ENCODE assay signal across 14 cellular contexts in the genomic region with DNA sequence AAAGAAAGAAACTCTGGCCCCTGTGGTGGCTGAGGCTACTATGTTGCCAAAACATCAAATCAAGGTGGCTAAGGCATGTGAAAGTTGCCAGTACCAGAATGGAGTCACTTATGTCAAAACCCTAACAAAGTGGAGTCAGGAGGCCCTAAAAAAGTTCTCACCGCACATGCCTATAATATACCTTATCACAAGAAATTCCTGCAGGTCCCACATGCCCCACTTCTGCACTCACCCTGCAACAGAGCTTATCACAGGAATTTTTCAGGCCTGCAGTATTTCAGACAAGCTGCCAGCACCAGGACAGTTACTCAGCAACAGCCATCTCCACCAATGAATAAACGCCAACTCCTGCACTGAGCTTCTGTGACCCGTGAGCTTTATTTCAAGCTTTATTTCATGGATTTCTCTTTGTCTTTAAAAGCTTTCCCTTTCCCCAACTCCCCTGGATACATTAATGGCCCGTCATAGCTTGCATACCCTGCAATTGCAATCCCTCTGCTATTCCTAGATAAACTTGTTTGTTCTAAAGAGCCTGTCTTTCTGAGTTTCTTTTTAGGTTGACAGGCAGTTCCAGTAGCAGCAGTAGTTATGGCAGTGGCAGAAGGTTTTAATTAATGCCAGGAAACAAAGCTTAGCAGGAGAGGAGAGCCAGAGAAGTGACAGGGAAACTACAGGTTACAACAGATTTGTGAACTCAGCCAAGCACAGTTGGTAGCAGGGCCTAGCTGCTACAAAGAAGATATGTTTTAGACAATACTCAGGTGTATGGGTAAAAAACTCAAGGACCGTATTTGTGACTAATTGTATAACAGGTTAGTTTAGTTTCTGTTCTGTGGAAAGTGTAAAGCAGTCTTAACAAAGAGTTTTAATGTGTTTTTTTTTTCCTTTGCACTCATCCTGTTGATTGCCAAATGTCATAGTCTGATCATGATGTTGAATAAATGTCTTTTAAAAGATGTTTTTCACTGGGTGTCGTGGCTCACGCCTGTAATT. TPM values are rescaled to one million over a fixed set of nuclear protein-coding genes. Genes with fewer than 3 reads are reported as not detected.
DNase-seq lines count a peak whose midpoint lies in the region; ATAC-seq and TF ChIP-seq lines count a peak whose summit lies in the region.
"Had no signal": no experiment of that assay in that cellular context is flagged by ENCODE, and none has a peak within 500 bp of the region (broad histone marks: within the 10 kb centered on the region; RNA-seq: fewer than 3 reads in every experiment).

No MANE protein-coding gene starts in this region.

- H3K4me1 Mint-ChIP-seq in osteocyte (ENCODE audit: unreplicated experiment): peaks cover 19% of the 10 kb centered on the region

- in situ Hi-C loops in G401 (cut with HindIII; ENCODE audit: low sequenced_read_pairs): no loop called here

- H3K27ac Mint-ChIP-seq in osteocyte (ENCODE audit: unreplicated experiment): peak overlapping the region; percentile 72

- intact Hi-C loops in left cardiac atrium (cut with DNase I): no loop called here

- H3K4me3 Mint-ChIP-seq in osteocyte (ENCODE audit: unreplicated experiment): no peak overlapping the region

- no peaks in the 10 kb centered on the region for H3K9me3 Mint-ChIP-seq in osteocyte (ENCODE audit: unreplicated experiment)

- peak; percentile 98 for ATAC-seq in left cardiac atrium
- ATAC-seq in GM21381 (IDR thresholded peaks at IDR 0.05; ENCODE audit: unreplicated experiment): no peak
- ATAC-seq in GM21447 (IDR thresholded peaks at IDR 0.05; ENCODE audit: unreplicated experiment): no peak

- DNase-seq in G401 (ENCODE audit: low spot score) (peak; percentile 86), cardiac fibroblast (ENCODE audit: low read depth in 2 of 2) (peak; percentile 22 to 95), left cardiac atrium (peak; percentile 40), osteocyte (ENCODE audit: extremely low spot score, unreplicated experiment) (no peak), SHP77 (lab: John Stamatoyannopoulos, UW) (no peak), HT-29 (ENCODE audit: low spot score) (no peak)
- DNase-seq: DND-41; kidney; NCI-H1436; NCI-H82; stimulated activated CD4-positive, alpha-beta T cell treated with anti-CD3 and anti-CD28 coated beads, Interleukin-2, amount 100 ng/mL, for 48 hours; stimulated activated naive CD4-positive, alpha-beta T cell had no signal

- H3K27me3 Mint-ChIP-seq in osteocyte (ENCODE audit: unreplicated experiment): no peaks in the 10 kb centered on the region

- peaks cover 4% of the 10 kb centered on the region for H3K36me3 Mint-ChIP-seq in osteocyte (ENCODE audit: unreplicated experiment)

- TF ChIP-seq CTCF in cardiac fibroblast (IDR thresholded peaks at IDR 0.05; ENCODE audit: low read depth, low read length) (no peak), osteocyte (IDR thresholded peaks at IDR 0.05) (no peak)

- no peak overlapping the region for H3K4me3 ChIP-seq in cardiac fibroblast (replicated peaks in 1 of 2; ENCODE audit: low read depth in 2 of 2, low read length in 2 of 2)

RNA-seq across cellular contexts. Expression of a gene that starts 15.9 kb away (rescaled TPM):
- total RNA-seq in G401 (2014; rRNA removed; shearing (Covaris generic)): 21.3 and 40.7 TPM in 2 replicates
- total RNA-seq in left cardiac atrium (10 to 100 TPM in 1 of 2 donors, 1 to 10 TPM in 1; 7.4 to 10.4 TPM), osteocyte (18.9 and 19.4 TPM in 2 replicates)
- 8.8 and 9.3 TPM in 2 replicates for total RNA-seq in HT-29 (2014; rRNA removed; shearing (Covaris generic))

RNA-seq across cellular contexts. Expression of a gene that starts 28.6 kb away (rescaled TPM):
- total RNA-seq in G401 (2014; rRNA removed; shearing (Covaris generic)): not detected in 2 replicates
- not detected for total RNA-seq in left cardiac atrium
- 0.26 TPM in 1 of 2 replicates, not detected in the other for total RNA-seq in osteocyte
- total RNA-seq in HT-29 (2014; rRNA removed; shearing (Covaris generic)): not detected in 2 replicates
- total RNA-seq: kidney had no signal

Comparison
In these comparisons a context has a peak if more than half of its experiments do, and no peak if none do; other contexts are left out.
1. DNase-seq: peak in G401 (single experiment), cardiac fibroblast (2 of 2) and left cardiac atrium (single experiment); none in osteocyte (single experiment), SHP77 (0 of 2) and HT-29 (single experiment).
2. ATAC-seq: peak in left cardiac atrium (2 of 2); none in GM21381 (single experiment) and GM21447 (single experiment).